In genomic region chr10:6170638-6171037, GRCh38 we compare ENCODE assay signal across 19 cellular contexts. TPM values are rescaled to one million over a fixed set of nuclear protein-coding genes. Genes with fewer than 3 reads are reported as not detected.
DNase-seq lines count a peak whose midpoint lies in the region; ATAC-seq and TF ChIP-seq lines count a peak whose summit lies in the region.
"Had no signal": no experiment of that assay in that cellular context is flagged by ENCODE, and none has a peak within 500 bp of the region (broad histone marks: within the 10 kb centered on the region; RNA-seq: fewer than 3 reads in every experiment).

No MANE protein-coding gene starts in this region.

- H3K4me1 ChIP-seq in psoas muscle (peaks cover 66% of the 10 kb centered on the region), Karpas-422 (ENCODE audit: low read length) (no peaks in the 10 kb centered on the region)

- H3K27me3 Mint-ChIP-seq in activated T-cell treated with anti-CD3 and anti-CD28 coated beads, Interleukin-2, amount 50 U/mL, for 24 hours, result no peaks in the 10 kb centered on the region

- DNase-seq in activated T-cell treated with anti-CD3 and anti-CD28 coated beads, Interleukin-2, amount 50 U/mL, for 24 hours, result no peak
- no peak for DNase-seq in activated T-cell treated with anti-CD3 and anti-CD28 coated beads, Interleukin-2, amount 50 U/mL, for 48 hours
- peak; percentile 83 for DNase-seq in NCI-H82 (lab: John Stamatoyannopoulos, UW)
- no peak for DNase-seq in dorsolateral prefrontal cortex
- DNase-seq in psoas muscle, result no peak
- no peak for DNase-seq in cortex of kidney (lab: John Stamatoyannopoulos, UW)
- DNase-seq in Karpas-422, result no peak
- no peak for DNase-seq in NCI-H2171 (lab: John Stamatoyannopoulos, UW)
- DNase-seq: ACHN; activated CD4-positive, alpha-beta T cell treated with anti-CD3 and anti-CD28 coated beads, Interleukin-2, amount 50 U/mL, for 48 hours; activated naive CD4-positive, alpha-beta T cell treated with Interleukin-2 at 50 U/mL for 16 hours; cerebellar nuclear complex; DMS 273 treated with DMSO at 0.1 percent for 48 hours; esophagus squamous epithelium; mammary epithelial cell; NCI-H2081 treated with DMSO at 0.1 percent for 48 hours; occipital lobe; SHP77; thyroid gland had no signal

- H3K36me3 Mint-ChIP-seq in activated T-cell treated with anti-CD3 and anti-CD28 coated beads, Interleukin-2, amount 50 U/mL, for 24 hours (ENCODE audit: low read depth), result peaks cover 81% of the 10 kb centered on the region

- no peaks in the 10 kb centered on the region; the same call in 1 of the 2 replicates for H3K79me2 ChIP-seq in Karpas-422 (ENCODE audit: low read length)

- no peaks in the 10 kb centered on the region for H3K9me3 Mint-ChIP-seq in activated T-cell treated with anti-CD3 and anti-CD28 coated beads, Interleukin-2, amount 50 U/mL, for 24 hours

- peaks cover 52% of the 10 kb centered on the region; the same call in 1 of the 2 replicates for H4K20me1 ChIP-seq in Karpas-422 (ENCODE audit: insufficient read depth, low read depth, low read length)

- intact Hi-C loops in dorsolateral prefrontal cortex (cut with DNase I) (no loop called here), psoas muscle (cut with DNase I) (no loop called here)

- H3K4me2 ChIP-seq in Karpas-422 (ENCODE audit: low read depth, low read length, poor library complexity, severe bottlenecking), result no peak overlapping the region

- H3K4me3 ChIP-seq in dorsolateral prefrontal cortex (no peak overlapping the region), psoas muscle (no peak overlapping the region), Karpas-422 (ENCODE audit: low read length) (no peak overlapping the region)
- H3K4me3 ChIP-seq: esophagus squamous epithelium, thyroid gland had no signal

- peak overlapping the region; percentile 72 for H3K27ac Mint-ChIP-seq in activated T-cell treated with anti-CD3 and anti-CD28 coated beads, Interleukin-2, amount 50 U/mL, for 24 hours

- no peaks in the 10 kb centered on the region for H3K9me2 ChIP-seq in Karpas-422 (replicated peaks; ENCODE audit: insufficient read depth, low read length)

- no peak overlapping the region for H2AFZ ChIP-seq in Karpas-422 (ENCODE audit: low read length)

- H3K36me3 ChIP-seq in psoas muscle (ENCODE audit: insufficient read depth in 1 of 2, low read depth in 1 of 2) (peaks cover 0 to 20% of the 10 kb centered on the region in 2 donors), Karpas-422 (ENCODE audit: insufficient read depth, low read length) (peaks cover under 1% of the 10 kb centered on the region)
- H3K36me3 ChIP-seq: thyroid gland had no signal

- no peak overlapping the region for H3K9ac ChIP-seq in Karpas-422 (ENCODE audit: low read length)

- H3K9me3 ChIP-seq in psoas muscle (no peaks in the 10 kb centered on the region), Karpas-422 (ENCODE audit: low read length) (no peaks in the 10 kb centered on the region)
- H3K9me3 ChIP-seq: esophagus squamous epithelium, thyroid gland had no signal

- H3K27me3 ChIP-seq in dorsolateral prefrontal cortex (no peaks in the 10 kb centered on the region), psoas muscle (ENCODE audit: insufficient read depth in 3 of 3, low read length in 2 of 3) (no peaks in the 10 kb centered on the region), Karpas-422 (ENCODE audit: low read length) (no peaks in the 10 kb centered on the region)
- H3K27me3 ChIP-seq: esophagus squamous epithelium, thyroid gland had no signal

- H3K27ac ChIP-seq in dorsolateral prefrontal cortex (peak overlapping the region in 36 of 59 donors; percentile 2 to 98 (median 92)), psoas muscle (peak overlapping the region; percentile 92), Karpas-422 (ENCODE audit: low read length) (no peak overlapping the region)
- H3K27ac ChIP-seq: thyroid gland had no signal

- 53 to 58% (median 58%) methylated on average over 2 of the region's 2 CpGs for WGBS in psoas muscle, 3 donors

- TF ChIP-seq CTCF in dorsolateral prefrontal cortex (IDR thresholded peaks at IDR 0.05 in 54 of 56, conservative IDR thresholded peaks at IDR 0.05 in 2 of 56; ENCODE audit: low read depth in 1 of 56, partially characterized antibody in 56 of 56) (no peak), psoas muscle (IDR thresholded peaks at IDR 0.05) (no peak)

- no peak overlapping the region for H3K4me3 Mint-ChIP-seq in activated T-cell treated with anti-CD3 and anti-CD28 coated beads, Interleukin-2, amount 50 U/mL, for 24 hours

- H3K4me1 Mint-ChIP-seq in activated T-cell treated with anti-CD3 and anti-CD28 coated beads, Interleukin-2, amount 50 U/mL, for 24 hours (ENCODE audit: low read depth), result peaks cover 91% of the 10 kb centered on the region

- ATAC-seq in psoas muscle, result no peak

RNA-seq across cellular contexts. Expression of gene PFKFB3, which starts 32.1 kb away (rescaled TPM):
- total RNA-seq in dorsolateral prefrontal cortex (100 to 1,000 TPM in 97 of 120 experiments, 10 to 100 TPM in 23; 82.4 to 323 (median 122) TPM), psoas muscle (100 to 1,000 TPM in 3 of 4 donors, 10 to 100 TPM in 1; 25.4 to 225 (median 148) TPM)
- 100 to 1,000 TPM in 2 of 3 donors, 10 to 100 TPM in 1; 26.7 to 704 (median 448) TPM for polyA plus RNA-seq in psoas muscle
- 43.6 and 61.2 TPM in 2 replicates for total RNA-seq in Karpas-422 (2014; rRNA removed; shearing (Covaris generic); ENCODE audit: low replicate concordance)
